In the genomic region with DNA sequence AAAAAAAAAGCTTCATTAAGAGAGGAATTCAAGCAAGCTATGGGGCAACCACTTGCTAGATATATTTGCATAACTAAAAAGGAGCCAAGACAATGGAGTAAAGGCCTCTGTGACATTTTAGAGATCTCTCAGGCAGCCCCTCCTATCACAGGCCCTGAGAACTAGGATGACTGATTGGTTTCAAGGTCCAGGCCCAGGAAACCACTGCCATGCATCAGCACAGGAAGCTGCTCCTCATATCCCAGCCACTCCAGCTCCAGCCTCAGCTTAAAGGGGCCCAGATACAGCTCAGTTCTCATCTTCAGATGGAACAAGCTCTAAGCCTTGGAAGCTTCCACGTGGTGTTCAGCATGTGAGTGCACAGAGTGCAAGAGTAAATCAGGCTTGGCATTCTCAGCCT, we compare ENCODE assay signal across 31 cellular contexts. TPM values are rescaled to one million over a fixed set of nuclear protein-coding genes. Genes with fewer than 3 reads are reported as not detected.
DNase-seq lines count a peak whose midpoint lies in the region; ATAC-seq, FAIRE-seq and TF ChIP-seq lines count a peak whose summit lies in the region.
"Had no signal": no experiment of that assay in that cellular context is flagged by ENCODE, and none has a peak within 500 bp of the region (broad histone marks: within the 10 kb centered on the region; RNA-seq: fewer than 3 reads in every experiment).

No MANE protein-coding gene starts in this region.

- no peaks in the 10 kb centered on the region for H3K36me3 Mint-ChIP-seq in CD4-positive, alpha-beta memory T cell
- H3K36me3 Mint-ChIP-seq: immature natural killer cell had no signal

- H3K9me3 Mint-ChIP-seq in CD4-positive, alpha-beta memory T cell: peaks cover 0 to 2% (median 0%) of the 10 kb centered on the region in 8 donors
- H3K9me3 Mint-ChIP-seq: activated naive CD4-positive, alpha-beta T cell treated with anti-CD3 and anti-CD28 coated beads for 36 hours; CD4-positive, alpha-beta T cell; immature natural killer cell; stimulated activated naive CD8-positive, alpha-beta T cell treated with anti-CD3 and anti-CD28 coated beads, Interleukin-15, Interleukin-2, amounts not matched to agents 100 ng/mL and 50 ng/mL, for 24 hours had no signal

- no peak overlapping the region for H3K4me3 Mint-ChIP-seq in CD4-positive, alpha-beta memory T cell
- H3K4me3 Mint-ChIP-seq: activated naive CD4-positive, alpha-beta T cell treated with anti-CD3 and anti-CD28 coated beads for 36 hours; CD4-positive, alpha-beta T cell; immature natural killer cell; stimulated activated naive CD8-positive, alpha-beta T cell treated with anti-CD3 and anti-CD28 coated beads, Interleukin-15, Interleukin-2, amounts not matched to agents 100 ng/mL and 50 ng/mL, for 24 hours had no signal

- H3K4me1 ChIP-seq in HepG2 (ENCODE audit: insufficient read depth, low read length) (peaks cover 6% of the 10 kb centered on the region; the same call in 1 of the 2 replicates), right lobe of liver (no peaks in the 10 kb centered on the region), foreskin keratinocyte (peaks cover 36% of the 10 kb centered on the region)
- H3K4me1 ChIP-seq in CD4-positive, alpha-beta memory T cell (ENCODE audit: insufficient read depth, low read length): no peaks in the 10 kb centered on the region
- H3K4me1 ChIP-seq: colonic mucosa, left lung, psoas muscle, uterus had no signal

- no peaks in the 10 kb centered on the region for H3K27me3 Mint-ChIP-seq in CD4-positive, alpha-beta memory T cell
- H3K27me3 Mint-ChIP-seq: CD4-positive, alpha-beta T cell; stimulated activated naive CD8-positive, alpha-beta T cell treated with anti-CD3 and anti-CD28 coated beads, Interleukin-15, Interleukin-2, amounts not matched to agents 100 ng/mL and 50 ng/mL, for 24 hours had no signal

- no peak overlapping the region for H3K27ac Mint-ChIP-seq in CD4-positive, alpha-beta memory T cell
- H3K27ac Mint-ChIP-seq: activated naive CD4-positive, alpha-beta T cell treated with anti-CD3 and anti-CD28 coated beads for 36 hours; CD4-positive, alpha-beta T cell; immature natural killer cell; stimulated activated naive CD8-positive, alpha-beta T cell treated with anti-CD3 and anti-CD28 coated beads, Interleukin-15, Interleukin-2, amounts not matched to agents 100 ng/mL and 50 ng/mL, for 24 hours had no signal

- no peak overlapping the region for H3K9ac ChIP-seq in HepG2 (ENCODE audit: insufficient read depth, low read depth, low read length)

- H3K4me1 Mint-ChIP-seq in CD4-positive, alpha-beta memory T cell: no peaks in the 10 kb centered on the region
- H3K4me1 Mint-ChIP-seq: immature natural killer cell had no signal

- H3K79me2 ChIP-seq in HepG2 (ENCODE audit: insufficient read depth, low read length): no peaks in the 10 kb centered on the region

- no peak for TF ChIP-seq EP300 in HepG2 (IDR thresholded peaks at IDR 0.05; ENCODE audit: low read depth in 2 of 2, low read length in 2 of 2)
- no peak for TF ChIP-seq EP300 in HepG2 (CRISPR knock-in tag; IDR thresholded peaks at IDR 0.05; ENCODE audit: borderline replicate concordance)

- TF ChIP-seq POLR2A in HepG2 (IDR thresholded peaks at IDR 0.05; ENCODE audit: insufficient read depth in 1 of 2, low read depth in 2 of 2, low read length in 2 of 2) (no peak), right lobe of liver (IDR thresholded peaks at IDR 0.05) (no peak)

- no peak overlapping the region for H2AFZ ChIP-seq in HepG2 (ENCODE audit: low read length)

- peaks cover 0 to 9% of the 10 kb centered on the region in 2 experiments; a peak in 3 of 5 replicates for H3K27me3 ChIP-seq in HepG2 (ENCODE audit: control insufficient read depth in 1 of 2, insufficient read depth in 2 of 2, low read length in 2 of 2)
- H3K27me3 ChIP-seq in right lobe of liver: no peaks in the 10 kb centered on the region
- H3K27me3 ChIP-seq in foreskin keratinocyte: no peaks in the 10 kb centered on the region
- no peaks in the 10 kb centered on the region for H3K27me3 ChIP-seq in CD4-positive, alpha-beta memory T cell (ENCODE audit: insufficient read depth, low read length)
- H3K27me3 ChIP-seq: adrenal gland, colonic mucosa, left lung, uterus had no signal

- POLR2A ChIA-PET in HepG2 (lab: Yijun Ruan, JAX): interaction anchor here (1.1 kb wide), 1 partner anchor 17 kb away, joined by 3 read pairs; no protein-coding TSS in a partner anchor
- POLR2A ChIA-PET in CD4-positive, alpha-beta memory T cell (lab: Charles Lee; ENCODE audit: partially characterized antibody): no interaction called here

- H3K36me3 ChIP-seq in HepG2 (replicated peaks in 1 of 2; ENCODE audit: control insufficient read depth in 1 of 2, insufficient read depth in 2 of 2, low read length in 2 of 2): no peaks in the 10 kb centered on the region
- no peaks in the 10 kb centered on the region for H3K36me3 ChIP-seq in right lobe of liver
- H3K36me3 ChIP-seq in CD4-positive, alpha-beta memory T cell (ENCODE audit: insufficient read depth, low read length): no peaks in the 10 kb centered on the region
- H3K36me3 ChIP-seq: adrenal gland, colonic mucosa, left lung, uterus had no signal

- no peak for TF ChIP-seq RAD21 in HepG2 (CRISPR knock-in tag; IDR thresholded peaks at IDR 0.05)

- peak; percentile 43; the same call in 1 of the 3 replicates for ATAC-seq in HepG2
- ATAC-seq in right lobe of liver: no peak
- peak; percentile 62 for ATAC-seq in foreskin keratinocyte
- no peak for ATAC-seq in HG02852 (IDR thresholded peaks at IDR 0.05; ENCODE audit: unreplicated experiment)
- ATAC-seq: left lung, PC-3, psoas muscle, Right ventricle myocardium inferior had no signal

- H3K27ac ChIP-seq in HepG2 (ENCODE audit: extremely low read length, insufficient read depth, low read length) (no peak overlapping the region), right lobe of liver (no peak overlapping the region), foreskin keratinocyte (peak overlapping the region; percentile 43)
- no peak overlapping the region for H3K27ac ChIP-seq in CD4-positive, alpha-beta memory T cell (ENCODE audit: low read depth, low read length)
- H3K27ac ChIP-seq: colonic mucosa, left lung, psoas muscle, uterus had no signal

- H3K9me3 ChIP-seq in HepG2 (ENCODE audit: low read length) (no peaks in the 10 kb centered on the region), right lobe of liver (no peaks in the 10 kb centered on the region)
- no peaks in the 10 kb centered on the region for H3K9me3 ChIP-seq in CD4-positive, alpha-beta memory T cell (ENCODE audit: control insufficient read depth in 1 of 2, low read length in 2 of 2)
- H3K9me3 ChIP-seq: adrenal gland, colonic mucosa, left lung, psoas muscle, uterus had no signal

- WGBS in HepG2 (ENCODE audit: low lambda C conversion rate): 0% methylated on average over 1 of the region's 1 CpG
- 43% methylated on average over 1 of the region's 1 CpG for WGBS in right lobe of liver (ENCODE audit: insufficient coverage, low coverage, low lambda C conversion rate, missing lambda C conversion rate)

- no peak overlapping the region for H3K4me2 ChIP-seq in HepG2 (ENCODE audit: low read depth, low read length)

- H3K4me3 ChIP-seq in HepG2 (replicated peaks in 1 of 3; ENCODE audit: insufficient read depth in 1 of 3, low read depth in 2 of 3, low read length in 3 of 3): no peak overlapping the region
- H3K4me3 ChIP-seq in right lobe of liver: no peak overlapping the region
- no peak overlapping the region for H3K4me3 ChIP-seq in CD4-positive, alpha-beta memory T cell (ENCODE audit: low read length in 2 of 2)
- H3K4me3 ChIP-seq: adrenal gland, colonic mucosa, left lung, psoas muscle, uterus had no signal

- CTCF ChIA-PET in HepG2 (lab: Yijun Ruan, JAX; ENCODE audit: low intra/inter-chr PET ratio, low total read pairs): no interaction called here
- CTCF ChIA-PET in CD4-positive, alpha-beta memory T cell (lab: Charles Lee; ENCODE audit: partially characterized antibody): interaction anchor here (0.8 kb wide), 1 partner anchor 35 kb away, joined by 3 read pairs; no protein-coding TSS in a partner anchor

- FAIRE-seq in HepG2 (lab: Jason Lieb, UNC): no peak
- FAIRE-seq: bronchial epithelial cell had no signal

- intact Hi-C loops in HepG2 (cut with micrococcal nuclease; ENCODE audit: unreplicated experiment) (no loop called here), right lobe of liver (cut with DNase I) (no loop called here)
- intact Hi-C loops in CD4-positive, alpha-beta memory T cell (cut with micrococcal nuclease): no loop called here

- DNase-seq in HepG2 (ENCODE audit: low spot score): no peak
- no peak for DNase-seq in right lobe of liver
- peak; percentile 72 for DNase-seq in amniotic epithelial cell (ENCODE audit: low read depth)
- peak in 1 of 2 donors; percentile 34 for DNase-seq in foreskin keratinocyte
- DNase-seq in NCI-H748 treated with DMSO at 0.1 percent for 48 hours (lab: John Stamatoyannopoulos, UW): no peak
- DNase-seq in activated gamma-delta T cell treated with Interleukin-2 at 50 U/mL for 16 hours: no peak
- DNase-seq in CD4-positive, alpha-beta memory T cell: no peak
- DNase-seq: 8988T; activated CD4-positive, CD25-positive, alpha-beta regulatory T cell; activated naive CD4-positive, alpha-beta T cell treated with anti-CD3 and anti-CD28 coated beads for 36 hours; CD4-positive, alpha-beta T cell; colonic mucosa; DMS 273 treated with DMSO at 0.1 percent for 48 hours; effector CD8-positive, alpha-beta T cell; hypothalamus; immature natural killer cell; left lung; NCI-H146; NCI-H2107; NCI-H446 treated with DMSO at 0.1 percent for 48 hours; nucleus accumbens; PC-3; psoas muscle; T-helper 9 cell; uterus had no signal

- no TSS peak for BruUV-seq in HepG2 (replicated peaks; lab: Mats Ljungman, UMichigan)

- in situ Hi-C loops in HepG2 (cut with HindIII; ENCODE audit: extremely low pct_ligation_motif_present, low pct_unique_long_range_greater_than_20kb): no loop called here

- no peaks in the 10 kb centered on the region for H4K20me1 ChIP-seq in HepG2 (ENCODE audit: insufficient read depth, low read length)

- TF ChIP-seq CTCF in HepG2 (CRISPR knock-in tag; IDR thresholded peaks at IDR 0.05) (no peak), right lobe of liver (IDR thresholded peaks at IDR 0.05) (no peak), foreskin keratinocyte (conservative IDR thresholded peaks at IDR 0.05) (no peak)

RNA-seq across cellular contexts. Expression of a gene that starts 21.1 kb away (rescaled TPM):
- total RNA-seq in HepG2 (2016; rRNA removed; fragmentation: Illumina TruSeq; extraction: Trizol) (0.08 and 0.15 TPM in 2 replicates), right lobe of liver (10 to 100 TPM in 1 of 6 experiments, 1 to 10 TPM in 5; 2.7 to 28.7 (median 7.8) TPM), foreskin keratinocyte (345 and 346 TPM in 2 replicates)
- total RNA-seq in HepG2 (2016; cell fraction: cytosol; rRNA removed; fragmentation: Illumina TruSeq; extraction: Trizol; ENCODE audit: low read depth): not detected in 2 replicates
- total RNA-seq in HepG2 (2016; cell fraction: insoluble cytoplasmic fraction; rRNA removed; fragmentation: Illumina TruSeq; extraction: Trizol): 0.10 and 0.30 TPM in 2 replicates
- total RNA-seq in HepG2 (2016; cell fraction: membrane; rRNA removed; fragmentation: Illumina TruSeq; extraction: Trizol): 0.31 TPM in 1 of 2 replicates, not detected in the other
- 0.31 and 0.41 TPM in 2 replicates for total RNA-seq in HepG2 (2016; cell fraction: nucleus; rRNA removed; fragmentation: Illumina TruSeq; extraction: Trizol)
- polyA plus RNA-seq in HepG2 (2011; rRNA removed) (0.12 and 0.26 TPM in 2 replicates), foreskin keratinocyte (85.3 and 98.3 TPM in 2 replicates)
- 0.05 and 0.24 TPM in 2 replicates for polyA plus RNA-seq in HepG2 (2011; cell fraction: cytosol; rRNA removed)
- 0.28 and 0.40 TPM in 2 replicates for polyA plus RNA-seq in HepG2 (2011; cell fraction: nucleus; rRNA removed)
- polyA plus RNA-seq in HepG2 (2012): 0.05 and 0.27 TPM in 2 replicates
- polyA plus RNA-seq in HepG2 (2016; cell fraction: cytosol; fragmentation: Illumina TruSeq; extraction: Trizol; ENCODE audit: low read depth): 0.05 TPM in 1 of 2 replicates, not detected in the other
- polyA plus RNA-seq in HepG2 (2016; cell fraction: insoluble cytoplasmic fraction; fragmentation: Illumina TruSeq; extraction: Trizol; ENCODE audit: low read depth): not detected in 2 replicates
- polyA plus RNA-seq in HepG2 (2016; cell fraction: membrane; fragmentation: Illumina TruSeq; extraction: Trizol; ENCODE audit: low read depth): not detected in 2 replicates
- polyA plus RNA-seq in HepG2 (2016; cell fraction: nucleus; fragmentation: Illumina TruSeq; extraction: Trizol; ENCODE audit: insufficient read depth, low read depth): 0.48 and 1.0 TPM in 2 replicates
- polyA minus RNA-seq in HepG2 (2011; rRNA and poly(A)+ RNA removed; ENCODE audit: low replicate concordance): 0.75 and 0.82 TPM in 2 replicates
- 0.20 TPM in 1 of 2 replicates, not detected in the other for polyA minus RNA-seq in HepG2 (2011; cell fraction: cytosol; rRNA and poly(A)+ RNA removed)
- 0.13 and 0.75 TPM in 2 replicates for polyA minus RNA-seq in HepG2 (2011; cell fraction: nucleus; rRNA and poly(A)+ RNA removed)
- not detected for total RNA-seq in CD4-positive, alpha-beta memory T cell
- polyA plus RNA-seq in CD4-positive, alpha-beta memory T cell: under 1 TPM; 0.09 to 0.14 TPM
- total RNA-seq: activated naive CD4-positive, alpha-beta T cell treated with anti-CD3 and anti-CD28 coated beads for 36 hours; CD4-positive, alpha-beta T cell; MCF 10A; PC-3 had no signal

Comparison
In these comparisons a context has a peak if more than half of its experiments do, and no peak if none do; other contexts are left out.
1. ATAC-seq: peak in HepG2 (single experiment) and foreskin keratinocyte (single experiment); none in right lobe of liver (0 of 4) and HG02852 (single experiment).
2. RNA of a gene that starts 21.1 kb away (total RNA-seq): 345 to 346 TPM in foreskin keratinocyte; 2.7 to 28.7 TPM in right lobe of liver, 0.08 to 0.41 TPM in HepG2 and not detected in CD4-positive, alpha-beta memory T cell; every median in the first group is over 10 times any median in the second.